ENCODE assay signal across 1 cellular context in genomic region chr6:21348462-21349195, GRCh38.
TF ChIP-seq lines count a peak whose summit lies in the region.

No MANE protein-coding gene starts in this region.

TF ChIP-seq in HCT116, 20 proteins besides CTCF, POLR2A, EP300 and RAD21 (continued from another document):
- no peak for TF ChIP-seq ZBTB33 (IDR thresholded peaks at IDR 0.05; ENCODE audit: extremely low read depth, insufficient replicate concordance, low read length)
- TF ChIP-seq REST (IDR thresholded peaks at IDR 0.05; ENCODE audit: low read depth) = no peak
- no peak for TF ChIP-seq EZH2phosphoT487 (IDR thresholded peaks at IDR 0.05; ENCODE audit: borderline replicate concordance)
- TF ChIP-seq FOSL1 (IDR thresholded peaks at IDR 0.05; ENCODE audit: low read depth) = no peak
- no peak for TF ChIP-seq EZH2 (IDR thresholded peaks at IDR 0.05)
- no peak for TF ChIP-seq POLR2AphosphoS5 (IDR thresholded peaks at IDR 0.05; ENCODE audit: low read depth, low read length)
- no peak for TF ChIP-seq YY1 (IDR thresholded peaks at IDR 0.05; ENCODE audit: extremely low read depth, insufficient replicate concordance, low read depth, low read length)
